ENCODE assay signal across 24 cellular contexts in genomic region chr2:233184669-233185068, GRCh38.
DNase-seq lines count a peak whose midpoint lies in the region; ATAC-seq, FAIRE-seq and TF ChIP-seq lines count a peak whose summit lies in the region.
"Had no signal": no experiment of that assay in that cellular context is flagged by ENCODE, and none has a peak within 500 bp of the region (broad histone marks: within the 10 kb centered on the region; RNA-seq: fewer than 3 reads in every experiment).

No MANE protein-coding gene starts in this region.

- no peaks in the 10 kb centered on the region for H3K27me3 ChIP-seq in cardiac muscle cell
- H3K27me3 ChIP-seq in small intestine (ENCODE audit: control insufficient read depth in 2 of 2, insufficient read depth in 2 of 2, low read length in 2 of 2), result no peaks in the 10 kb centered on the region
- no peaks in the 10 kb centered on the region for H3K27me3 ChIP-seq in colonic mucosa
- H3K27me3 ChIP-seq: pancreas had no signal

- H3K27me3 Mint-ChIP-seq in brain, result peaks cover 10% of the 10 kb centered on the region
- H3K27me3 Mint-ChIP-seq in natural killer cell treated with Interleukin-12 subunit alpha and Interleukin-12 subunit beta and Interleukin-15 and Interleukin-18, amount 100 ng/mL, for 72 hours, result no peaks in the 10 kb centered on the region
- H3K27me3 Mint-ChIP-seq: activated CD4-positive, alpha-beta T cell treated with anti-CD3 and anti-CD28 coated beads for 36 hours; central memory CD8-positive, alpha-beta T cell; naive thymus-derived CD4-positive, alpha-beta T cell; type B pancreatic cell had no signal

- peak overlapping the region; percentile 24 to 97 (median 85) for H3K27ac Mint-ChIP-seq in brain
- peak overlapping the region in 1 of 2 donors; percentile 14 for H3K27ac Mint-ChIP-seq in natural killer cell treated with Interleukin-12 subunit alpha and Interleukin-12 subunit beta and Interleukin-15 and Interleukin-18, amount 100 ng/mL, for 72 hours
- H3K27ac Mint-ChIP-seq: activated CD4-positive, alpha-beta T cell treated with anti-CD3 and anti-CD28 coated beads for 36 hours; type B pancreatic cell had no signal

- H3K4me1 ChIP-seq in cardiac muscle cell (ENCODE audit: low read depth), result peaks cover 20% of the 10 kb centered on the region
- no peaks in the 10 kb centered on the region for H3K4me1 ChIP-seq in small intestine (ENCODE audit: control insufficient read depth in 2 of 2, insufficient read depth in 1 of 2, low read depth in 1 of 2, low read length in 1 of 2)
- H3K4me1 ChIP-seq in colonic mucosa, result no peaks in the 10 kb centered on the region
- H3K4me1 ChIP-seq: A549, pancreas had no signal

- intact Hi-C loops in Right ventricle myocardium inferior (cut with DNase I), result no loop called here
- intact Hi-C loops in colonic mucosa (cut with DNase I), result no loop called here

- H3K9ac ChIP-seq in colonic mucosa (ENCODE audit: low read depth in 2 of 2, low read length in 2 of 2), result no peak overlapping the region

- H3K36me3 Mint-ChIP-seq in brain, result peaks cover 6% of the 10 kb centered on the region
- H3K36me3 Mint-ChIP-seq in natural killer cell treated with Interleukin-12 subunit alpha and Interleukin-12 subunit beta and Interleukin-15 and Interleukin-18, amount 100 ng/mL, for 72 hours, result peaks cover 22% of the 10 kb centered on the region

- ATAC-seq in Right ventricle myocardium inferior, result no peak
- no peak for ATAC-seq in natural killer cell treated with Interleukin-12 subunit alpha and Interleukin-12 subunit beta and Interleukin-15 and Interleukin-18, amount 100 ng/mL, for 72 hours
- ATAC-seq in HG03159 (IDR thresholded peaks at IDR 0.05; ENCODE audit: unreplicated experiment), result no peak
- ATAC-seq: activated CD4-positive, alpha-beta T cell treated with anti-CD3 and anti-CD28 coated beads for 36 hours; activated T-cell treated with anti-CD3 and anti-CD28 coated beads, Interleukin-2, amount 50 U/mL, for 72 hours; naive thymus-derived CD4-positive, alpha-beta T cell; pancreas had no signal

- no peak for TF ChIP-seq CTCF in cardiac muscle cell (IDR thresholded peaks at IDR 0.05; ENCODE audit: low read depth, low read length)
- no peak for TF ChIP-seq CTCF in brain (conservative IDR thresholded peaks at IDR 0.05)
- TF ChIP-seq CTCF in colonic mucosa (IDR thresholded peaks at IDR 0.05), result no peak

- FAIRE-seq in small intestine (lab: Jason Lieb, UNC), result no peak
- FAIRE-seq: A549, pancreas had no signal

- H3K9me3 Mint-ChIP-seq in brain, result peaks cover 11 to 17% (median 15%) of the 10 kb centered on the region in 5 experiments
- no peaks in the 10 kb centered on the region for H3K9me3 Mint-ChIP-seq in natural killer cell treated with Interleukin-12 subunit alpha and Interleukin-12 subunit beta and Interleukin-15 and Interleukin-18, amount 100 ng/mL, for 72 hours
- H3K9me3 Mint-ChIP-seq: activated naive CD4-positive, alpha-beta T cell treated with anti-CD3 and anti-CD28 coated beads for 36 hours; activated T-cell treated with anti-CD3 and anti-CD28 coated beads, Interleukin-2, amount 50 U/mL, for 72 hours; central memory CD8-positive, alpha-beta T cell; type B pancreatic cell had no signal

- H3K9me3 ChIP-seq in cardiac muscle cell (ENCODE audit: low read depth) (no peaks in the 10 kb centered on the region), small intestine (ENCODE audit: control insufficient read depth, low read depth) (no peaks in the 10 kb centered on the region), colonic mucosa (no peaks in the 10 kb centered on the region)
- H3K9me3 ChIP-seq: A549, pancreas had no signal

- WGBS in small intestine, 3 donors, result 73 to 90% (median 83%) methylated on average over 8 of the region's 8 CpGs

- no peaks in the 10 kb centered on the region for H3K36me3 ChIP-seq in cardiac muscle cell
- H3K36me3 ChIP-seq in small intestine (ENCODE audit: control insufficient read depth in 2 of 2, insufficient read depth in 2 of 2, low read length in 2 of 2), result no peaks in the 10 kb centered on the region
- H3K36me3 ChIP-seq in colonic mucosa, result no peaks in the 10 kb centered on the region
- H3K36me3 ChIP-seq: pancreas had no signal

- DNase-seq in cardiac muscle cell (ENCODE audit: low read depth in 1 of 2, low spot score in 1 of 2) (no peak), Right ventricle myocardium inferior (ENCODE audit: missing footprints) (no peak), foreskin melanocyte (no peak), small intestine (no peak), colonic mucosa (no peak)
- peak; percentile 51 for DNase-seq in natural killer cell treated with Interleukin-12 subunit alpha and Interleukin-12 subunit beta and Interleukin-15 and Interleukin-18, amount 100 ng/mL, for 72 hours (ENCODE audit: low spot score)
- DNase-seq: activated CD4-positive, alpha-beta T cell treated with anti-CD3 and anti-CD28 coated beads for 36 hours; activated naive CD4-positive, alpha-beta T cell treated with anti-CD3 and anti-CD28 coated beads for 36 hours; activated T-cell treated with anti-CD3 and anti-CD28 coated beads, Interleukin-2, amount 50 U/mL, for 72 hours; Calu3; DND-41; naive thymus-derived CD4-positive, alpha-beta T cell; NCI-H1092; NCI-H1930; NCI-H69; right cardiac atrium; stimulated activated CD4-positive, alpha-beta T cell treated with anti-CD3 and anti-CD28 coated beads, Interleukin-15, amount 100 ng/mL, for 24 hours; T-helper 1 cell had no signal

- H3K4me3 ChIP-seq in cardiac muscle cell (no peak overlapping the region), small intestine (ENCODE audit: low read depth in 1 of 2, low read length in 2 of 2) (no peak overlapping the region), colonic mucosa (no peak overlapping the region)
- H3K4me3 ChIP-seq: A549, pancreas had no signal

- H3K4me3 Mint-ChIP-seq in brain, result no peak overlapping the region
- H3K4me3 Mint-ChIP-seq in natural killer cell treated with Interleukin-12 subunit alpha and Interleukin-12 subunit beta and Interleukin-15 and Interleukin-18, amount 100 ng/mL, for 72 hours, result no peak overlapping the region
- H3K4me3 Mint-ChIP-seq: activated CD4-positive, alpha-beta T cell treated with anti-CD3 and anti-CD28 coated beads for 36 hours; activated naive CD4-positive, alpha-beta T cell treated with anti-CD3 and anti-CD28 coated beads for 36 hours; activated T-cell treated with anti-CD3 and anti-CD28 coated beads, Interleukin-2, amount 50 U/mL, for 72 hours; central memory CD8-positive, alpha-beta T cell; naive thymus-derived CD4-positive, alpha-beta T cell; type B pancreatic cell had no signal

- H3K27ac ChIP-seq in cardiac muscle cell (peak overlapping the region; percentile 62), small intestine (ENCODE audit: low read depth in 1 of 2, low read length in 1 of 2) (no peak overlapping the region), colonic mucosa (no peak overlapping the region)
- H3K27ac ChIP-seq: A549, pancreas had no signal

- H3K4me1 Mint-ChIP-seq in brain, result peaks cover 51% of the 10 kb centered on the region
- H3K4me1 Mint-ChIP-seq in natural killer cell treated with Interleukin-12 subunit alpha and Interleukin-12 subunit beta and Interleukin-15 and Interleukin-18, amount 100 ng/mL, for 72 hours (ENCODE audit: low read depth in 2 of 2), result peaks cover 15 to 19% of the 10 kb centered on the region in 2 donors
- H3K4me1 Mint-ChIP-seq: activated CD4-positive, alpha-beta T cell treated with anti-CD3 and anti-CD28 coated beads for 36 hours had no signal
